18 cellular contexts compared by ENCODE assay signal in genomic region chr2:203175371-203175770, GRCh38.
DNase-seq lines count a peak whose midpoint lies in the region; ATAC-seq and TF ChIP-seq lines count a peak whose summit lies in the region.
"Had no signal": no experiment of that assay in that cellular context is flagged by ENCODE, and none has a peak within 500 bp of the region (broad histone marks: within the 10 kb centered on the region; RNA-seq: fewer than 3 reads in every experiment).

No MANE protein-coding gene starts in this region.

- H3K4ac ChIP-seq in IMR-90 (ENCODE audit: low read depth, low read length), result no peak overlapping the region

- H3K27ac ChIP-seq in IMR-90 (ENCODE audit: insufficient read depth, low read length), result no peak overlapping the region
- H3K27ac ChIP-seq in ascending aorta, result peak overlapping the region; percentile 4 to 38
- H3K27ac ChIP-seq: PC-9, RWPE1 had no signal

- H4K20me1 ChIP-seq in IMR-90 (ENCODE audit: insufficient read depth, low read length), result no peaks in the 10 kb centered on the region

- intact Hi-C loops in IMR-90 (cut with micrococcal nuclease), result no loop called here
- intact Hi-C loops in ascending aorta (cut with DNase I), result no loop called here
- intact Hi-C loops in left colon (cut with DNase I, micrococcal nuclease), result no loop called here

- H2BK20ac ChIP-seq in IMR-90 (ENCODE audit: low read depth, low read length), result no peak overlapping the region

- no peak for TF ChIP-seq CTCF in IMR-90 (conservative IDR thresholded peaks at IDR 0.05; ENCODE audit: low read depth, low read length)
- TF ChIP-seq CTCF in ascending aorta (IDR thresholded peaks at IDR 0.05), result no peak

- POLR2A ChIA-PET in IMR-90 (lab: Charles Lee; ENCODE audit: unreplicated experiment), result interaction anchor here (0.6 kb wide), 1 partner anchor 8 kb away, joined by 3 read pairs; no protein-coding TSS in a partner anchor

- H3K23ac ChIP-seq in IMR-90 (ENCODE audit: low read depth, low read length), result no peak overlapping the region

- no peaks in the 10 kb centered on the region for H3K27me3 ChIP-seq in IMR-90 (ENCODE audit: control insufficient read depth, insufficient read depth, low read length)
- no peaks in the 10 kb centered on the region for H3K27me3 ChIP-seq in ascending aorta
- H3K27me3 ChIP-seq in HAP-1 (ENCODE audit: low read depth), result no peaks in the 10 kb centered on the region

- no peak overlapping the region for H2AK9ac ChIP-seq in IMR-90 (replicated peaks; ENCODE audit: low read depth, low read length, poor library complexity)

- TF ChIP-seq POLR2A in IMR-90 (IDR thresholded peaks at IDR 0.05; ENCODE audit: low read depth, low read length), result no peak

- peaks cover 0 to 6% of the 10 kb centered on the region in 2 experiments; a peak in 1 of 4 replicates for H3K79me1 ChIP-seq in IMR-90 (ENCODE audit: low read depth in 1 of 2, low read length in 2 of 2)

- no peak overlapping the region for H4K5ac ChIP-seq in IMR-90 (ENCODE audit: low read depth, low read length)

- peak; percentile 29; the same call in 1 of the 2 replicates for ATAC-seq in IMR-90 (ENCODE audit: low read depth)
- ATAC-seq in left colon, result no peak

- H2AFZ ChIP-seq in IMR-90 (replicated peaks; ENCODE audit: low read length, poor library complexity), result no peak overlapping the region
- H2AFZ ChIP-seq: PC-9 had no signal

- in situ Hi-C loops in IMR-90 (cut with MboI; ENCODE audit: low sequenced_read_pairs), result no loop called here
- in situ Hi-C loops in HAP-1 (cut with MboI; ENCODE audit: low sequenced_read_pairs), result no loop called here

- no peaks in the 10 kb centered on the region; the same call in 1 of the 2 replicates for H3K4me1 ChIP-seq in IMR-90 (ENCODE audit: control insufficient read depth, insufficient read depth, low read length)
- H3K4me1 ChIP-seq in ascending aorta, result peaks cover 0 to 6% of the 10 kb centered on the region in 2 donors
- H3K4me1 ChIP-seq in HAP-1, result no peaks in the 10 kb centered on the region

- no peak overlapping the region for H3K4me2 ChIP-seq in IMR-90 (ENCODE audit: low read depth, low read length)
- H3K4me2 ChIP-seq: PC-9 had no signal

- peaks cover 5% of the 10 kb centered on the region; the same call in 1 of the 2 replicates for H3K9me1 ChIP-seq in IMR-90 (ENCODE audit: insufficient read depth, low read length)

- H2BK120ac ChIP-seq in IMR-90 (ENCODE audit: low read depth, low read length), result no peak overlapping the region

- H4K8ac ChIP-seq in IMR-90 (ENCODE audit: low read depth in 2 of 2, low read length in 2 of 2), result no peak overlapping the region

- H2BK15ac ChIP-seq in IMR-90 (ENCODE audit: low read depth, low read length), result no peak overlapping the region

- CTCF ChIA-PET in IMR-90 (lab: Yijun Ruan, JAX), result interaction anchor here (0.6 kb wide), 1 partner anchor 454 kb away, joined by 4 read pairs; no protein-coding TSS in a partner anchor

- no peak overlapping the region for H2AK5ac ChIP-seq in IMR-90 (ENCODE audit: low read depth, low read length)

- H3K9ac ChIP-seq in IMR-90 (ENCODE audit: low read depth, low read length), result no peak overlapping the region

- H3K9me3 ChIP-seq in IMR-90 (ENCODE audit: control insufficient read depth, insufficient read depth, low read length), result no peaks in the 10 kb centered on the region
- H3K9me3 ChIP-seq in ascending aorta, result no peaks in the 10 kb centered on the region
- H3K9me3 ChIP-seq in HAP-1, result no peaks in the 10 kb centered on the region

- BruUV-seq in IMR-90 (replicated peaks; lab: Mats Ljungman, UMichigan), result no TSS peak

- no peak overlapping the region for H3K56ac ChIP-seq in IMR-90 (ENCODE audit: extremely low read depth, insufficient read depth, low read length)

- H3K18ac ChIP-seq in IMR-90 (ENCODE audit: low read depth, low read length), result no peak overlapping the region

- dilution Hi-C loops in IMR-90 (cut with HindIII; ENCODE audit: low sequenced_read_pairs, unreplicated experiment), result no loop called here

- no peak overlapping the region for H4K91ac ChIP-seq in IMR-90 (ENCODE audit: insufficient read depth, low read depth, low read length)

- H2BK5ac ChIP-seq in IMR-90 (ENCODE audit: low read depth, low read length, poor library complexity, severe bottlenecking), result no peak overlapping the region

- no peak for TF ChIP-seq RAD21 in IMR-90 (IDR thresholded peaks at IDR 0.05; ENCODE audit: low read length)

- DNase-seq in IMR-90 (peak; percentile 10), ascending aorta (ENCODE audit: low spot score in 2 of 2) (no peak), iris pigment epithelial cell (ENCODE audit: low read depth) (peak; percentile 12), HAP-1 (ENCODE audit: low spot score in 2 of 2) (no peak), SIG-M5 (lab: John Stamatoyannopoulos, UW) (no peak), left colon (no peak)
- DNase-seq in activated effector memory CD4-positive, alpha-beta T cell treated with anti-CD3 and anti-CD28 coated beads, Interleukin-2, amount 50 U/mL, for 16 hours, result no peak
- DNase-seq: DMS79, HCEC 1CT, Karpas-422, MM.1S, NCI-H1092, NCI-H1436 treated with DMSO at 0.1 percent for 48 hours, NCI-H2029, NCI-H345, NCI-H524 treated with DMSO at 0.1 percent for 48 hours, PC-9 had no signal

- H3K4me3 ChIP-seq in IMR-90 (ENCODE audit: insufficient read depth, low read depth, low read length), result no peak overlapping the region
- H3K4me3 ChIP-seq in ascending aorta, result no peak overlapping the region
- no peak overlapping the region for H3K4me3 ChIP-seq in HAP-1
- H3K4me3 ChIP-seq: PC-9 had no signal

- no CpG with 5 or more reads among the region's 1 CpG for WGBS in IMR-90 (ENCODE audit: extremely low coverage in 2 of 2, insufficient read length in 1 of 2), 2 experiments

- H3K36me3 ChIP-seq in IMR-90 (ENCODE audit: control insufficient read depth, insufficient read depth, low read length), result peaks cover 11% of the 10 kb centered on the region
- peaks cover 38 to 62% of the 10 kb centered on the region in 2 donors for H3K36me3 ChIP-seq in ascending aorta
- no peaks in the 10 kb centered on the region for H3K36me3 ChIP-seq in HAP-1 (replicated peaks)

- H3K14ac ChIP-seq in IMR-90 (replicated peaks; ENCODE audit: low read depth, low read length), result no peak overlapping the region

TF ChIP-seq in IMR-90, 13 proteins besides CTCF, POLR2A, EP300 and RAD21:
- no peak for TF ChIP-seq ELK1 (IDR thresholded peaks at IDR 0.05; ENCODE audit: borderline replicate concordance, low read depth, low read length)
- TF ChIP-seq MXI1 (IDR thresholded peaks at IDR 0.05; ENCODE audit: borderline replicate concordance, low read depth, low read length), result no peak
- TF ChIP-seq FOS (IDR thresholded peaks at IDR 0.05; ENCODE audit: low read depth, low read length), result no peak
- TF ChIP-seq NFE2L2 (IDR thresholded peaks at IDR 0.05; ENCODE audit: low read depth, low read length), result no peak
- no peak for TF ChIP-seq RFX5 (IDR thresholded peaks at IDR 0.05; ENCODE audit: low read depth, low read length)
- TF ChIP-seq BHLHE40 (IDR thresholded peaks at IDR 0.05; ENCODE audit: low read depth, low read length), result no peak
- no peak for TF ChIP-seq CEBPB (IDR thresholded peaks at IDR 0.05; ENCODE audit: low read depth, low read length)
- TF ChIP-seq MAFK (IDR thresholded peaks at IDR 0.05; ENCODE audit: low read depth, low read length), result no peak

Comparison
In these comparisons a context has a peak if more than half of its experiments do, and no peak if none do; other contexts are left out.
1. DNase-seq: peak in IMR-90 (single experiment) and iris pigment epithelial cell (single experiment); none in ascending aorta (0 of 2), HAP-1 (0 of 2), SIG-M5 (single experiment), left colon (0 of 2) and activated effector memory CD4-positive, alpha-beta T cell treated with anti-CD3 and anti-CD28 coated beads, Interleukin-2, amount 50 U/mL, for 16 hours (single experiment).